Comparison of ENCODE assay signal across 1 cellular context in the genomic region with DNA sequence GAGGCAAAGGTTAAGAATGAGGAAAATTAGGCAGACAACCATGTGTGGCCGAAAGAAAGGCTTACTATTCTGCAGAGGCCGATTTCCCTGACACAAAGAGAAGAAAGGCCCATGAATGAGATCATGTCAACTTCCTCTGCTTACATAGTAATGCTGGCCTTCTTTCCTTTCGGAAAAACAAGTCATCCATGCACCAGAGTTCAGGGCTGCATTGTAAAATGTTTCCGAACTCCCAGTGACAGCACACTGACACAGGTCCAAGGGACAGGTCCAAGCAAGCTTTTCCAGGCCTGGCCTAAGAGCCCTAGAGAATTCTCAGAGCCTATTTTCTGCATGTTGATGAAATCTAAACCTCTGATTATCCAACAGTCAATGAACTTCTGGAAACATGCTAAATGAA.
TF ChIP-seq lines count a peak whose summit lies in the region.

No MANE protein-coding gene starts in this region.

TF ChIP-seq in HepG2, 621 proteins besides CTCF, POLR2A, EP300 and RAD21 (continued from another document and continues in another):
- TF ChIP-seq, protein P1, sequence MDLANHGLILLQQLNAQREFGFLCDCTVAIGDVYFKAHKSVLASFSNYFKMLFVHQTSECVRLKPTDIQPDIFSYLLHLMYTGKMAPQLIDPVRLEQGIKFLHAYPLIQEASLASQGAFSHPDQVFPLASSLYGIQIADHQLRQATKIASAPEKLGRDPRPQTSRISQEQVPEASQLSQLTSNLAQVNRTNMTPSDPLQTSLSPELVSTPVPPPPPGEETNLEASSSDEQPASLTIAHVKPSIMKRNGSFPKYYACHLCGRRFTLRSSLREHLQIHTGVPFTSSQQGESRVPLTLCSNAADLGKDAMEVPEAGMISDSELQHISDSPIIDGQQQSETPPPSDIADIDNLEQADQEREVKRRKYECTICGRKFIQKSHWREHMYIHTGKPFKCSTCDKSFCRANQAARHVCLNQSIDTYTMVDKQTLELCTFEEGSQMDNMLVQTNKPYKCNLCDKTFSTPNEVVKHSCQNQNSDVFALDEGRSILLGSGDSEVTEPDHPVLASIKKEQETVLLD (CRISPR knock-in tag; IDR thresholded peaks at IDR 0.05; ENCODE audit: low read depth), result no peak
- TF ChIP-seq ZNF557 (CRISPR knock-in tag; IDR thresholded peaks at IDR 0.05), result 0 out of 2 replicates have a peak, but pooled peaks have one; percentile 28
- TF ChIP-seq MXD3 (CRISPR knock-in tag; IDR thresholded peaks at IDR 0.05), result no peak
- no peak for TF ChIP-seq ZNF468 (CRISPR knock-in tag; IDR thresholded peaks at IDR 0.05)
- TF ChIP-seq ZSCAN9 (CRISPR knock-in tag; IDR thresholded peaks at IDR 0.05; ENCODE audit: borderline replicate concordance), result no peak
- TF ChIP-seq ZNF530 (CRISPR knock-in tag; IDR thresholded peaks at IDR 0.05; ENCODE audit: low read depth), result no peak
- TF ChIP-seq ZNF556 (CRISPR knock-in tag; IDR thresholded peaks at IDR 0.05; ENCODE audit: borderline replicate concordance), result peak; percentile 57; the same call in 1 of the 2 replicates
- no peak for TF ChIP-seq SRSF4 (IDR thresholded peaks at IDR 0.05; ENCODE audit: low read depth, low read length, poor library complexity, severe bottlenecking)
- TF ChIP-seq FOXO1 (CRISPR knock-in tag; IDR thresholded peaks at IDR 0.05), result peak; percentile 83; the same call in 1 of the 2 replicates
- peak; percentile 64 for TF ChIP-seq FOXA3 (CRISPR knock-in tag; IDR thresholded peaks at IDR 0.05)
- no peak; the same call in 1 of the 2 replicates for TF ChIP-seq ATF7-NPFF (CRISPR knock-in tag; IDR thresholded peaks at IDR 0.05; ENCODE audit: low read depth)
- TF ChIP-seq ZNF883 (CRISPR knock-in tag; IDR thresholded peaks at IDR 0.05; ENCODE audit: not compliant biosample characterization), result no peak
- peak; percentile 77 for TF ChIP-seq RARA (CRISPR knock-in tag; IDR thresholded peaks at IDR 0.05)
- TF ChIP-seq, protein P2, sequence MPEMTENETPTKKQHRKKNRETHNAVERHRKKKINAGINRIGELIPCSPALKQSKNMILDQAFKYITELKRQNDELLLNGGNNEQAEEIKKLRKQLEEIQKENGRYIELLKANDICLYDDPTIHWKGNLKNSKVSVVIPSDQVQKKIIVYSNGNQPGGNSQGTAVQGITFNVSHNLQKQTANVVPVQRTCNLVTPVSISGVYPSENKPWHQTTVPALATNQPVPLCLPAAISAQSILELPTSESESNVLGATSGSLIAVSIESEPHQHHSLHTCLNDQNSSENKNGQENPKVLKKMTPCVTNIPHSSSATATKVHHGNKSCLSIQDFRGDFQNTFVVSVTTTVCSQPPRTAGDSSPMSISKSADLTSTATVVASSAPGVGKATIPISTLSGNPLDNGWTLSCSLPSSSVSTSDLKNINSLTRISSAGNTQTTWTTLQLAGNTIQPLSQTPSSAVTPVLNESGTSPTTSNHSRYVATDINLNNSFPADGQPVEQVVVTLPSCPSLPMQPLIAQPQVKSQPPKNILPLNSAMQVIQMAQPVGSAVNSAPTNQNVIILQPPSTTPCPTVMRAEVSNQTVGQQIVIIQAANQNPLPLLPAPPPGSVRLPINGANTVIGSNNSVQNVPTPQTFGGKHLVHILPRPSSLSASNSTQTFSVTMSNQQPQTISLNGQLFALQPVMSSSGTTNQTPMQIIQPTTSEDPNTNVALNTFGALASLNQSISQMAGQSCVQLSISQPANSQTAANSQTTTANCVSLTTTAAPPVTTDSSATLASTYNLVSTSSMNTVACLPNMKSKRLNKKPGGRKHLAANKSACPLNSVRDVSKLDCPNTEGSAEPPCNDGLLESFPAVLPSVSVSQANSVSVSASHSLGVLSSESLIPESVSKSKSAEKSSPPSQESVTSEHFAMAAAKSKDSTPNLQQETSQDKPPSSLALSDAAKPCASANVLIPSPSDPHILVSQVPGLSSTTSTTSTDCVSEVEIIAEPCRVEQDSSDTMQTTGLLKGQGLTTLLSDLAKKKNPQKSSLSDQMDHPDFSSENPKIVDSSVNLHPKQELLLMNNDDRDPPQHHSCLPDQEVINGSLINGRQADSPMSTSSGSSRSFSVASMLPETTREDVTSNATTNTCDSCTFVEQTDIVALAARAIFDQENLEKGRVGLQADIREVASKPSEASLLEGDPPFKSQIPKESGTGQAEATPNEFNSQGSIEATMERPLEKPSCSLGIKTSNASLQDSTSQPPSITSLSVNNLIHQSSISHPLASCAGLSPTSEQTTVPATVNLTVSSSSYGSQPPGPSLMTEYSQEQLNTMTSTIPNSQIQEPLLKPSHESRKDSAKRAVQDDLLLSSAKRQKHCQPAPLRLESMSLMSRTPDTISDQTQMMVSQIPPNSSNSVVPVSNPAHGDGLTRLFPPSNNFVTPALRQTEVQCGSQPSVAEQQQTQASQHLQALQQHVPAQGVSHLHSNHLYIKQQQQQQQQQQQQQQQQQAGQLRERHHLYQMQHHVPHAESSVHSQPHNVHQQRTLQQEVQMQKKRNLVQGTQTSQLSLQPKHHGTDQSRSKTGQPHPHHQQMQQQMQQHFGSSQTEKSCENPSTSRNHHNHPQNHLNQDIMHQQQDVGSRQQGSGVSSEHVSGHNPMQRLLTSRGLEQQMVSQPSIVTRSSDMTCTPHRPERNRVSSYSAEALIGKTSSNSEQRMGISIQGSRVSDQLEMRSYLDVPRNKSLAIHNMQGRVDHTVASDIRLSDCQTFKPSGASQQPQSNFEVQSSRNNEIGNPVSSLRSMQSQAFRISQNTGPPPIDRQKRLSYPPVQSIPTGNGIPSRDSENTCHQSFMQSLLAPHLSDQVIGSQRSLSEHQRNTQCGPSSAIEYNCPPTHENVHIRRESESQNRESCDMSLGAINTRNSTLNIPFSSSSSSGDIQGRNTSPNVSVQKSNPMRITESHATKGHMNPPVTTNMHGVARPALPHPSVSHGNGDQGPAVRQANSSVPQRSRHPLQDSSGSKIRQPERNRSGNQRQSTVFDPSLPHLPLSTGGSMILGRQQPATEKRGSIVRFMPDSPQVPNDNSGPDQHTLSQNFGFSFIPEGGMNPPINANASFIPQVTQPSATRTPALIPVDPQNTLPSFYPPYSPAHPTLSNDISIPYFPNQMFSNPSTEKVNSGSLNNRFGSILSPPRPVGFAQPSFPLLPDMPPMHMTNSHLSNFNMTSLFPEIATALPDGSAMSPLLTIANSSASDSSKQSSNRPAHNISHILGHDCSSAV (CRISPR knock-in tag; IDR thresholded peaks at IDR 0.05; ENCODE audit: borderline replicate concordance), result no peak
- no peak for TF ChIP-seq KMT2A (CRISPR knock-in tag; IDR thresholded peaks at IDR 0.05)
- TF ChIP-seq ZFP37 (CRISPR knock-in tag; IDR thresholded peaks at IDR 0.05; ENCODE audit: borderline replicate concordance), result peak; percentile 36; the same call in 1 of the 2 replicates
- TF ChIP-seq MXI1 (IDR thresholded peaks at IDR 0.05; ENCODE audit: borderline replicate concordance, low read depth, low read length), result 0 out of 3 replicates have a peak, but pooled peaks have one; percentile 32
- no peak for TF ChIP-seq GTF3A (CRISPR knock-in tag; conservative IDR thresholded peaks at IDR 0.05)
- no peak for TF ChIP-seq EZH2 (conservative IDR thresholded peaks at IDR 0.05; ENCODE audit: low read depth, low read length)
- TF ChIP-seq TCF7L2 (IDR thresholded peaks at IDR 0.05; ENCODE audit: low read depth, low read length), result no peak
- no peak for TF ChIP-seq CENPX (CRISPR knock-in tag; IDR thresholded peaks at IDR 0.05)
- TF ChIP-seq CREBL2 (CRISPR knock-in tag; IDR thresholded peaks at IDR 0.05; ENCODE audit: borderline replicate concordance), result no peak
- no peak for TF ChIP-seq ZNF773 (CRISPR knock-in tag; IDR thresholded peaks at IDR 0.05; ENCODE audit: borderline replicate concordance)
- no peak for TF ChIP-seq ZNF552 (CRISPR knock-in tag; IDR thresholded peaks at IDR 0.05; ENCODE audit: borderline replicate concordance)
- TF ChIP-seq ZNF317 (CRISPR knock-in tag; IDR thresholded peaks at IDR 0.05), result peak; percentile 40; the same call in 1 of the 2 replicates
- TF ChIP-seq, protein P3, sequence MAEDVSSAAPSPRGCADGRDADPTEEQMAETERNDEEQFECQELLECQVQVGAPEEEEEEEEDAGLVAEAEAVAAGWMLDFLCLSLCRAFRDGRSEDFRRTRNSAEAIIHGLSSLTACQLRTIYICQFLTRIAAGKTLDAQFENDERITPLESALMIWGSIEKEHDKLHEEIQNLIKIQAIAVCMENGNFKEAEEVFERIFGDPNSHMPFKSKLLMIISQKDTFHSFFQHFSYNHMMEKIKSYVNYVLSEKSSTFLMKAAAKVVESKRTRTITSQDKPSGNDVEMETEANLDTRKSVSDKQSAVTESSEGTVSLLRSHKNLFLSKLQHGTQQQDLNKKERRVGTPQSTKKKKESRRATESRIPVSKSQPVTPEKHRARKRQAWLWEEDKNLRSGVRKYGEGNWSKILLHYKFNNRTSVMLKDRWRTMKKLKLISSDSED (CRISPR knock-in tag; IDR thresholded peaks at IDR 0.05), result no peak
- TF ChIP-seq, protein P4, sequence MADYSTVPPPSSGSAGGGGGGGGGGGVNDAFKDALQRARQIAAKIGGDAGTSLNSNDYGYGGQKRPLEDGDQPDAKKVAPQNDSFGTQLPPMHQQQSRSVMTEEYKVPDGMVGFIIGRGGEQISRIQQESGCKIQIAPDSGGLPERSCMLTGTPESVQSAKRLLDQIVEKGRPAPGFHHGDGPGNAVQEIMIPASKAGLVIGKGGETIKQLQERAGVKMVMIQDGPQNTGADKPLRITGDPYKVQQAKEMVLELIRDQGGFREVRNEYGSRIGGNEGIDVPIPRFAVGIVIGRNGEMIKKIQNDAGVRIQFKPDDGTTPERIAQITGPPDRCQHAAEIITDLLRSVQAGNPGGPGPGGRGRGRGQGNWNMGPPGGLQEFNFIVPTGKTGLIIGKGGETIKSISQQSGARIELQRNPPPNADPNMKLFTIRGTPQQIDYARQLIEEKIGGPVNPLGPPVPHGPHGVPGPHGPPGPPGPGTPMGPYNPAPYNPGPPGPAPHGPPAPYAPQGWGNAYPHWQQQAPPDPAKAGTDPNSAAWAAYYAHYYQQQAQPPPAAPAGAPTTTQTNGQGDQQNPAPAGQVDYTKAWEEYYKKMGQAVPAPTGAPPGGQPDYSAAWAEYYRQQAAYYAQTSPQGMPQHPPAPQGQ (CRISPR knock-in tag; IDR thresholded peaks at IDR 0.05; ENCODE audit: borderline replicate concordance), result no peak
- TF ChIP-seq, protein P5, sequence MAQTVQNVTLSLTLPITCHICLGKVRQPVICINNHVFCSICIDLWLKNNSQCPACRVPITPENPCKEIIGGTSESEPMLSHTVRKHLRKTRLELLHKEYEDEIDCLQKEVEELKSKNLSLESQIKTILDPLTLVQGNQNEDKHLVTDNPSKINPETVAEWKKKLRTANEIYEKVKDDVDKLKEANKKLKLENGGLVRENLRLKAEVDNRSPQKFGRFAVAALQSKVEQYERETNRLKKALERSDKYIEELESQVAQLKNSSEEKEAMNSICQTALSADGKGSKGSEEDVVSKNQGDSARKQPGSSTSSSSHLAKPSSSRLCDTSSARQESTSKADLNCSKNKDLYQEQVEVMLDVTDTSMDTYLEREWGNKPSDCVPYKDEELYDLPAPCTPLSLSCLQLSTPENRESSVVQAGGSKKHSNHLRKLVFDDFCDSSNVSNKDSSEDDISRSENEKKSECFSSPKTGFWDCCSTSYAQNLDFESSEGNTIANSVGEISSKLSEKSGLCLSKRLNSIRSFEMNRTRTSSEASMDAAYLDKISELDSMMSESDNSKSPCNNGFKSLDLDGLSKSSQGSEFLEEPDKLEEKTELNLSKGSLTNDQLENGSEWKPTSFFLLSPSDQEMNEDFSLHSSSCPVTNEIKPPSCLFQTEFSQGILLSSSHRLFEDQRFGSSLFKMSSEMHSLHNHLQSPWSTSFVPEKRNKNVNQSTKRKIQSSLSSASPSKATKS (CRISPR knock-in tag; IDR thresholded peaks at IDR 0.05), result no peak
- TF ChIP-seq ZEB1 (IDR thresholded peaks at IDR 0.05; ENCODE audit: insufficient replicate concordance, low read depth), result no peak
- 0 out of 2 replicates have a peak, but pooled peaks have one; percentile 34 for TF ChIP-seq ZNF503 (CRISPR knock-in tag; IDR thresholded peaks at IDR 0.05)
- TF ChIP-seq ZNF280D (CRISPR knock-in tag; IDR thresholded peaks at IDR 0.05), result no peak
